Comparison of ENCODE assay signal across 8 cellular contexts in the genomic region with DNA sequence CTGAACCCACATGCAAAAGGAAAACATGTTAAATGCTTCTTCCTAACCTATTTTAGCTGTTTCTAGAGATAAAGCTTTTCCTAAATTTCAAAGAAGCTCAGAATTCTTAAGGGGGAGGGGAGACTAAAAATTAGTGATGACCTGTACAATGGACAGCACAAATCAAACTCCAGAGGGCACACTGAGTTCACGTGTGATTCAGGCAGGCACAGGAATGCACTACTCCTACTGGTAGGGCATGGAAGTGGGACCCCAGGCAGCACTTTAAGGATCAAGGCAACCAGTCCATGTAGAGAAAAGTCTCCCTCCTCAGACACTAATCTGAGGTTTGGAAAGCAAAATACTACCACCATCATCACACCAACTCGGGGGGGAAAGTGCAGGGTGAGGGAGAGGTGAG. TPM values are rescaled to one million over a fixed set of nuclear protein-coding genes. Genes with fewer than 3 reads are reported as not detected.
DNase-seq lines count a peak whose midpoint lies in the region; ATAC-seq lines count a peak whose summit lies in the region.

No MANE protein-coding gene starts in this region.

- POLR2A ChIA-PET in T-cell (lab: Charles Lee): no interaction called here

- H3K9me3 Mint-ChIP-seq in T-cell: no peaks in the 10 kb centered on the region
- H3K9me3 Mint-ChIP-seq in activated CD8-positive, alpha-beta memory T cell treated with anti-CD3 and anti-CD28 coated beads, Interleukin-2, amount 10 ng/mL, durations not matched to agents 7 days and 5 days (ENCODE audit: low read depth): no peaks in the 10 kb centered on the region

- H3K4me1 Mint-ChIP-seq in T-cell: no peaks in the 10 kb centered on the region
- H3K4me1 Mint-ChIP-seq in activated CD8-positive, alpha-beta memory T cell treated with anti-CD3 and anti-CD28 coated beads, Interleukin-2, amount 10 ng/mL, durations not matched to agents 7 days and 5 days: no peaks in the 10 kb centered on the region

- H3K27me3 Mint-ChIP-seq in T-cell: peaks cover 0 to 3% of the 10 kb centered on the region in 2 donors
- no peaks in the 10 kb centered on the region for H3K27me3 Mint-ChIP-seq in activated CD8-positive, alpha-beta memory T cell treated with anti-CD3 and anti-CD28 coated beads, Interleukin-2, amount 10 ng/mL, durations not matched to agents 7 days and 5 days

- H3K36me3 Mint-ChIP-seq in T-cell: no peaks in the 10 kb centered on the region
- no peaks in the 10 kb centered on the region for H3K36me3 Mint-ChIP-seq in activated CD8-positive, alpha-beta memory T cell treated with anti-CD3 and anti-CD28 coated beads, Interleukin-2, amount 10 ng/mL, durations not matched to agents 7 days and 5 days

- ATAC-seq in left ventricle myocardium superior (peak; percentile 34), T-cell (replicated peaks in 1 of 4) (no peak)
- no peak for ATAC-seq in activated CD8-positive, alpha-beta memory T cell treated with anti-CD3 and anti-CD28 coated beads, Interleukin-2, amount 10 ng/mL, durations not matched to agents 7 days and 5 days

- intact Hi-C loops in left ventricle myocardium superior (cut with micrococcal nuclease): no loop called here
- intact Hi-C loops in cardiac septum (cut with DNase I): no loop called here

- no peak for DNase-seq in left ventricle myocardium superior
- DNase-seq in cardiac septum (ENCODE audit: low spot score): no peak
- DNase-seq in RPMI8226: peak; percentile 10
- peak; percentile 68 for DNase-seq in globus pallidus (ENCODE audit: low spot score)
- no peak for DNase-seq in T-cell
- DNase-seq in activated CD8-positive, alpha-beta memory T cell treated with anti-CD3 and anti-CD28 coated beads, Interleukin-2, amount 10 ng/mL, durations not matched to agents 7 days and 5 days: no peak
- no peak for DNase-seq in stimulated activated CD4-positive, alpha-beta T cell treated with anti-CD3 and anti-CD28 coated beads, Interleukin-4, amount 100 ng/mL, for 24 hours
- DNase-seq in stimulated activated CD4-positive, alpha-beta T cell treated with anti-CD3 and anti-CD28 coated beads, Interleukin-15, amount 100 ng/mL, for 24 hours: no peak

- no peak overlapping the region for H3K27ac Mint-ChIP-seq in T-cell
- H3K27ac Mint-ChIP-seq in activated CD8-positive, alpha-beta memory T cell treated with anti-CD3 and anti-CD28 coated beads, Interleukin-2, amount 10 ng/mL, durations not matched to agents 7 days and 5 days: no peak overlapping the region

- H3K4me3 Mint-ChIP-seq in T-cell: no peak overlapping the region
- no peak overlapping the region for H3K4me3 Mint-ChIP-seq in activated CD8-positive, alpha-beta memory T cell treated with anti-CD3 and anti-CD28 coated beads, Interleukin-2, amount 10 ng/mL, durations not matched to agents 7 days and 5 days

- CTCF ChIA-PET in T-cell (lab: Charles Lee): interaction anchor here in 1 of 2 donors (1.1 to 1.2 kb wide), 2 partner anchors 8 to 130 kb away, joined by 3 to 4 read pairs; no protein-coding TSS in a partner anchor
- CTCF ChIA-PET in activated CD8-positive, alpha-beta memory T cell treated with anti-CD3 and anti-CD28 coated beads, Interleukin-2, amount 10 ng/mL, durations not matched to agents 7 days and 5 days (lab: Charles Lee): interaction anchor here (1.8 kb wide), 1 partner anchor 14 kb away, joined by 6 read pairs; no protein-coding TSS in a partner anchor

RNA-seq across cellular contexts. Expression of a gene that starts 31.3 kb away (rescaled TPM):
- not detected for total RNA-seq in left ventricle myocardium superior
- 0.13 TPM for total RNA-seq in cardiac septum
- total RNA-seq in T-cell: not detected
- total RNA-seq in activated CD8-positive, alpha-beta memory T cell treated with anti-CD3 and anti-CD28 coated beads, Interleukin-2, amount 10 ng/mL, durations not matched to agents 7 days and 5 days: not detected

RNA-seq across cellular contexts. Expression of a gene that starts 46.9 kb away (rescaled TPM):
- total RNA-seq in left ventricle myocardium superior (not detected), cardiac septum (not detected), T-cell (under 1 TPM in 3 of 5 donors, not detected in 2; 0.12 to 0.25 (median 0.23) TPM)
- total RNA-seq in activated CD8-positive, alpha-beta memory T cell treated with anti-CD3 and anti-CD28 coated beads, Interleukin-2, amount 10 ng/mL, durations not matched to agents 7 days and 5 days: not detected

Comparison
In these comparisons a context has a peak if more than half of its experiments do, and no peak if none do; other contexts are left out.
1. DNase-seq: peak in RPMI8226 (single experiment) and globus pallidus (single experiment); none in left ventricle myocardium superior (single experiment), cardiac septum (single experiment), T-cell (0 of 34), activated CD8-positive, alpha-beta memory T cell treated with anti-CD3 and anti-CD28 coated beads, Interleukin-2, amount 10 ng/mL, durations not matched to agents 7 days and 5 days (single experiment), stimulated activated CD4-positive, alpha-beta T cell treated with anti-CD3 and anti-CD28 coated beads, Interleukin-4, amount 100 ng/mL, for 24 hours (single experiment) and stimulated activated CD4-positive, alpha-beta T cell treated with anti-CD3 and anti-CD28 coated beads, Interleukin-15, amount 100 ng/mL, for 24 hours (single experiment).